In the genomic region with DNA sequence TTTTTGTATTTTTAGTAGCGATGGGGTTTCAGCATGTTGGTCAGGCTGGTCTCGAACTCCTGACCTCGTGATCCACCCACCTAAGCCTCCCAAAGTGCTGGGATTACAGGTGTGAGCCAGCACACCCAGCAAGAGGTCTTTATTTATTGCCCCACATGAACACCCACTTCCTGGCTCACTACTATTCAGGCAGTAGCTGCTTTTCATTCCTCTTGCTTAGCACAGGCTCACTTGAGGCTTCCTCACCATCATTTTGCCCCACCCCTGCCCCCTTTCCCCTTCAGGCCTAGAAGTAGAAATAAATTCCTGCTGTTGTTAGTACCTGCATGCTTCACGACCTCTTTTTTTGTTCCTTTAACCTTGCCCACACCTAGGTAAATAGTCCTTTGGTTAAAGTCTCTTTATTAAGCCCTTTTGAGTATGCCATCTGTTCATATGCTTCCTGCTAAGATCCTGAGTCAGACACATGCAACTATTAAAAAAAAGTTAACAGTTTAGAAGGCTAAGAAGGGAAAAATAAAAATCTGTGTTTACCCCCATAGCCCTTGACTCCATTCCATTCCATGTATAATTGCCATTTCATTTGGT, we compare ENCODE assay signal across 21 cellular contexts.
"Had no signal": no experiment of that assay in that cellular context is flagged by ENCODE, and none has a peak within 500 bp of the region (broad histone marks: within the 10 kb centered on the region; RNA-seq: fewer than 3 reads in every experiment).

No MANE protein-coding gene starts in this region.

- H3K4me3 Mint-ChIP-seq: activated CD4-positive, alpha-beta T cell treated with anti-CD3 and anti-CD28 coated beads, Interleukin-2, amount 10 ng/mL, durations not matched to agents 24 days and 14 days; activated naive CD4-positive, alpha-beta T cell treated with anti-CD3 and anti-CD28 coated beads, Interleukin-2, amount 10 ng/mL, durations not matched to agents 7 days and 5 days; activated T-cell treated with anti-CD3 and anti-CD28 coated beads, Interleukin-2, amount 50 U/mL, for 4 hours; endodermal cell; mesothelial cell of epicardium; nephron progenitor cell had no signal

- H3K4me1 Mint-ChIP-seq: endodermal cell, mesothelial cell of epicardium, nephron progenitor cell had no signal

- ATAC-seq: activated T-cell treated with anti-CD3 and anti-CD28 coated beads, Interleukin-2, amount 50 U/mL, for 4 hours; body of pancreas; foreskin keratinocyte; left lobe of liver; stimulated activated naive CD8-positive, alpha-beta T cell treated with anti-CD3 and anti-CD28 coated beads, Interleukin-15, Interleukin-2, amounts not matched to agents 100 U/mL and 50 U/mL, for 24 hours had no signal

- H3K36me3 ChIP-seq: tibial nerve had no signal

- H3K9me3 ChIP-seq: body of pancreas, tibial nerve had no signal

- H3K4me3 ChIP-seq: body of pancreas, tibial nerve had no signal

- H3K4me1 ChIP-seq: body of pancreas, foreskin keratinocyte, tibial nerve had no signal

- H3K27me3 ChIP-seq: body of pancreas, foreskin keratinocyte, tibial nerve had no signal

- H3K27ac Mint-ChIP-seq: activated CD4-positive, alpha-beta T cell treated with anti-CD3 and anti-CD28 coated beads, Interleukin-2, amount 10 ng/mL, durations not matched to agents 24 days and 14 days; activated naive CD4-positive, alpha-beta T cell treated with anti-CD3 and anti-CD28 coated beads, Interleukin-2, amount 10 ng/mL, durations not matched to agents 7 days and 5 days; endodermal cell; mesothelial cell of epicardium; nephron progenitor cell had no signal

- H3K27ac ChIP-seq: body of pancreas, epithelial cell of prostate, foreskin keratinocyte, tibial nerve had no signal

- H3K36me3 Mint-ChIP-seq: mesothelial cell of epicardium had no signal

- DNase-seq: activated CD4-positive, alpha-beta T cell treated with anti-CD3 and anti-CD28 coated beads, Interleukin-2, amount 10 ng/mL, durations not matched to agents 24 days and 14 days; activated CD8-positive, alpha-beta memory T cell treated with anti-CD3 and anti-CD28 coated beads, Interleukin-2, amount 50 U/mL, for 4 hours; activated naive CD4-positive, alpha-beta T cell treated with anti-CD3 and anti-CD28 coated beads, Interleukin-2, amount 10 ng/mL, durations not matched to agents 7 days and 5 days; activated T-cell treated with anti-CD3 and anti-CD28 coated beads, Interleukin-2, amount 50 U/mL, for 4 hours; amygdala; body of pancreas; endodermal cell; foreskin keratinocyte; hippocampal formation; nephron progenitor cell; nucleus accumbens; posterior cingulate gyrus; retina; stimulated activated CD4-positive, alpha-beta T cell treated with anti-CD3 and anti-CD28 coated beads, Interleukin-12 subunit alpha, Interleukin-12 subunit beta, amount 100 ng/mL, for 4 hours; stimulated activated CD4-positive, alpha-beta T cell treated with anti-CD3 and anti-CD28 coated beads, Interleukin-2, amount 100 ng/mL, for 24 hours; stimulated activated naive CD8-positive, alpha-beta T cell treated with anti-CD3 and anti-CD28 coated beads, Interleukin-15, Interleukin-2, amounts not matched to agents 100 U/mL and 50 U/mL, for 24 hours; T1000 had no signal
